Comparison of ENCODE assay signal across 1 cellular context in the genomic region with DNA sequence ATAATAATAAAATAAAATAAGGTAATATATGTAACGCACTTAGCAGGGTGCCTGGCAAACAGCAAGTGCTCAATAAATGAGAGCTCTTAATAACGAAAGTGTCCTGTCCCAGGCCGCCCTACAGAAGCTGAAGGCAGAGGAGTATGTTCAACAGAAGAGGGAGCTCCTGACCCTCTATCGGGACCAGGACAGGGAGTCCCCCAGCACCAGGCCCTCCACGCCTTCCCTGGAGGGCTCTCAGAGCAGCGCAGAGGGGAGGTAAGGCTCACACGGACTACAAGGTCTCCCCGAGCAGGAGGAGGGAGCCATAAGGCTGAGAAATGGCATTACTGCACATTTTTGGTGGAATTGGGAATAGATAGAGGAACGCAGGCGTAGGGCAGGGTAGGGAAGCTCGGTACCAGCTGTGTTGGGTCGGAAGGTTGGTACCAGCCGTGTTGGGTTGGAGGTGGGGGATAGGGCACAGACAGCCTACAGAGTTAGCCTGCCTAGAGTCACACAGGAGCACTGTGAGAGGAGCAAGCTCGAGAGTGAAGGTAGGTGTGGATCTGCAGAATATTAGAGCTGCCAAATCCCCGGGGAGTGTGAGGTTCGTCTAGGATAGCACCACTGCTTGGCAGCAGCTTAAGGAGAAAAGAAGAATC.
TF ChIP-seq lines count a peak whose summit lies in the region.

No MANE protein-coding gene starts in this region.

TF ChIP-seq in HepG2, 621 proteins besides CTCF, POLR2A, EP300 and RAD21 (continued from another document):
- TF ChIP-seq ZNF687 (CRISPR knock-in tag; IDR thresholded peaks at IDR 0.05) (0 out of 2 replicates have a peak, but pooled peaks have one; percentile 9), RBM22 (optimal IDR thresholded peaks at IDR 0.05; ENCODE audit: low read length) (peak; percentile 85), ZSCAN30 (CRISPR knock-in tag; IDR thresholded peaks at IDR 0.05) (no peak), IKZF1 (IDR thresholded peaks at IDR 0.05) (no peak), POLR2G (IDR thresholded peaks at IDR 0.05; ENCODE audit: low read depth, low read length) (peak; percentile 46; the same call in 1 of the 2 replicates), ZNF768 (CRISPR knock-in tag; IDR thresholded peaks at IDR 0.05) (peak; percentile 16; the same call in 1 of the 2 replicates), ZFP37 (CRISPR knock-in tag; IDR thresholded peaks at IDR 0.05; ENCODE audit: borderline replicate concordance) (no peak), ZNF776 (CRISPR knock-in tag; IDR thresholded peaks at IDR 0.05) (no peak), SMC3 (IDR thresholded peaks at IDR 0.05; ENCODE audit: low read length) (peak; percentile 44; the same call in 1 of the 2 replicates), TFDP2 (CRISPR knock-in tag; IDR thresholded peaks at IDR 0.05) (no peak), ZBTB40 (IDR thresholded peaks at IDR 0.05) (no peak), ZBTB40 (CRISPR knock-in tag; IDR thresholded peaks at IDR 0.05) (no peak), ZNF788 (CRISPR knock-in tag; IDR thresholded peaks at IDR 0.05; ENCODE audit: borderline replicate concordance) (no peak), ZNF235 (CRISPR knock-in tag; IDR thresholded peaks at IDR 0.05; ENCODE audit: borderline replicate concordance) (no peak), FOSL2 (CRISPR knock-in tag; IDR thresholded peaks at IDR 0.05) (peak; percentile 16; the same call in 1 of the 2 replicates)
